1 cellular context compared by ENCODE assay signal in genomic region chr20:32968833-32969241, GRCh38.
TF ChIP-seq lines count a peak whose summit lies in the region.

No MANE protein-coding gene starts in this region.

TF ChIP-seq in H1, 55 proteins besides CTCF, POLR2A, EP300 and RAD21:
- TF ChIP-seq SP4 (IDR thresholded peaks at IDR 0.05; ENCODE audit: low read length) (no peak), KDM1A (IDR thresholded peaks at IDR 0.05; ENCODE audit: borderline replicate concordance, low read length) (no peak), PHF8 (conservative IDR thresholded peaks at IDR 0.05; ENCODE audit: low read depth, low read length) (no peak), CHD7 (IDR thresholded peaks at IDR 0.05; ENCODE audit: insufficient replicate concordance, low read length) (no peak), ASH2L (IDR thresholded peaks at IDR 0.05; ENCODE audit: low read length) (no peak)
- TF ChIP-seq, protein P1, sequence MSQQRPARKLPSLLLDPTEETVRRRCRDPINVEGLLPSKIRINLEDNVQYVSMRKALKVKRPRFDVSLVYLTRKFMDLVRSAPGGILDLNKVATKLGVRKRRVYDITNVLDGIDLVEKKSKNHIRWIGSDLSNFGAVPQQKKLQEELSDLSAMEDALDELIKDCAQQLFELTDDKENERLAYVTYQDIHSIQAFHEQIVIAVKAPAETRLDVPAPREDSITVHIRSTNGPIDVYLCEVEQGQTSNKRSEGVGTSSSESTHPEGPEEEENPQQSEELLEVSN (IDR thresholded peaks at IDR 0.05) = no peak
